ENCODE assay signal across 23 cellular contexts in the genomic region with DNA sequence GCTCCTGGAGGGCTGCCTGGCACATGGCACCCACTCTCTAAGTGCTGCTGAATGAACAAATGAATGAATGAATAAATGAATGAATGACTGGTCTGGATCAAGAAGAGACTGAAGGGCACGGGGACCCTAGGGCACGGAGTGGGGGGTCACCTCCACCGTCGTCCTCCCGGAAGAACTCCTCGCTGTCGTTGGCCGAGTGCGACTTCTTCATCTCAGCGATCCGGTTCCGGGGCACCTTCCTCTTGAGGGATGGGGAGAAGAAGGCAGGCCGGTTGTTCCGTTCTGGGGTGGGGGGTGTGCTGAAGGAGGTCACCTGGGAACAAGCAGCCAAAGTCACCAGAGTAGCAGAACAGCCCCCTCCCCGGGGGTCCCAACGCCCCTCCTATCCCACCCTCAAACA.
"Had no signal": no experiment of that assay in that cellular context is flagged by ENCODE, and none has a peak within 500 bp of the region (broad histone marks: within the 10 kb centered on the region; RNA-seq: fewer than 3 reads in every experiment).

No MANE protein-coding gene starts in this region.

- H3K36me3 Mint-ChIP-seq: natural killer cell treated with Interleukin-12 subunit alpha and Interleukin-12 subunit beta and Interleukin-15 and Interleukin-18, amount 100 ng/mL, for 72 hours had no signal

- H3K27ac ChIP-seq: foreskin keratinocyte, hepatocyte, left ventricle myocardium inferior, right lobe of liver, skin epidermis, thoracic aorta, upper lobe of right lung had no signal

- H3K4me1 Mint-ChIP-seq: activated CD4-positive, alpha-beta T cell treated with anti-CD3 and anti-CD28 coated beads, Interleukin-2, amount 10 ng/mL, durations not matched to agents 7 days and 5 days; activated CD8-positive, alpha-beta memory T cell treated with anti-CD3 and anti-CD28 coated beads, Interleukin-2, amount 10 ng/mL, durations not matched to agents 7 days and 5 days; activated naive CD4-positive, alpha-beta T cell treated with anti-CD3 and anti-CD28 coated beads, Interleukin-2, amount 50 U/mL, for 24 hours; immature natural killer cell had no signal

- H3K4me3 Mint-ChIP-seq: activated CD4-positive, alpha-beta T cell treated with anti-CD3 and anti-CD28 coated beads, Interleukin-2, amount 10 ng/mL, durations not matched to agents 7 days and 5 days; activated CD8-positive, alpha-beta memory T cell treated with anti-CD3 and anti-CD28 coated beads, Interleukin-2, amount 10 ng/mL, durations not matched to agents 7 days and 5 days; activated CD8-positive, alpha-beta T cell treated with anti-CD3 and anti-CD28 coated beads for 36 hours; activated naive CD4-positive, alpha-beta T cell treated with anti-CD3 and anti-CD28 coated beads, Interleukin-2, amount 50 U/mL, for 24 hours; brain; dendritic cell treated with granulocyte-macrophage colony-stimulating factor and Interleukin-4, amounts not matched to agents 40 ng/mL and 50 ng/mL, for 4 days; immature natural killer cell; natural killer cell treated with Interleukin-12 subunit alpha and Interleukin-12 subunit beta and Interleukin-15 and Interleukin-18, amount 100 ng/mL, for 72 hours had no signal

- DNase-seq: activated CD4-positive, alpha-beta T cell treated with anti-CD3 and anti-CD28 coated beads, Interleukin-2, amount 10 ng/mL, durations not matched to agents 7 days and 5 days; activated CD4-positive, CD25-positive, alpha-beta regulatory T cell treated with anti-CD3 and anti-CD28 coated beads, Interleukin-2, amount 50 U/mL, for 72 hours; activated CD8-positive, alpha-beta memory T cell treated with anti-CD3 and anti-CD28 coated beads, Interleukin-2, amount 10 ng/mL, durations not matched to agents 7 days and 5 days; activated CD8-positive, alpha-beta T cell treated with anti-CD3 and anti-CD28 coated beads for 36 hours; activated gamma-delta T cell treated with Interleukin-2 at 50 U/mL for 16 hours; activated T-cell treated with anti-CD3 and anti-CD28 coated beads for 4 hours; effector CD8-positive, alpha-beta T cell; foreskin keratinocyte; immature natural killer cell; kidney glomerular epithelial cell; left ventricle myocardium inferior; mammary epithelial cell; nucleus accumbens; stimulated activated naive CD4-positive, alpha-beta T cell; upper lobe of right lung had no signal

- H3K4me3 ChIP-seq: hepatocyte, left ventricle myocardium inferior, right lobe of liver, skin epidermis, thoracic aorta, upper lobe of right lung had no signal

- H3K27ac Mint-ChIP-seq: activated CD4-positive, alpha-beta T cell treated with anti-CD3 and anti-CD28 coated beads, Interleukin-2, amount 10 ng/mL, durations not matched to agents 7 days and 5 days; activated CD8-positive, alpha-beta memory T cell treated with anti-CD3 and anti-CD28 coated beads, Interleukin-2, amount 10 ng/mL, durations not matched to agents 7 days and 5 days; activated CD8-positive, alpha-beta T cell treated with anti-CD3 and anti-CD28 coated beads for 36 hours; activated naive CD4-positive, alpha-beta T cell treated with anti-CD3 and anti-CD28 coated beads, Interleukin-2, amount 50 U/mL, for 24 hours had no signal

- H3K79me2 ChIP-seq: hepatocyte had no signal

- H3K27me3 Mint-ChIP-seq: activated CD4-positive, alpha-beta T cell treated with anti-CD3 and anti-CD28 coated beads, Interleukin-2, amount 10 ng/mL, durations not matched to agents 7 days and 5 days; activated CD8-positive, alpha-beta memory T cell treated with anti-CD3 and anti-CD28 coated beads, Interleukin-2, amount 10 ng/mL, durations not matched to agents 7 days and 5 days; activated CD8-positive, alpha-beta T cell treated with anti-CD3 and anti-CD28 coated beads for 36 hours; activated naive CD4-positive, alpha-beta T cell treated with anti-CD3 and anti-CD28 coated beads, Interleukin-2, amount 50 U/mL, for 24 hours; dendritic cell treated with granulocyte-macrophage colony-stimulating factor and Interleukin-4, amounts not matched to agents 40 ng/mL and 50 ng/mL, for 4 days; natural killer cell treated with Interleukin-12 subunit alpha and Interleukin-12 subunit beta and Interleukin-15 and Interleukin-18, amount 100 ng/mL, for 72 hours had no signal

- H3K4me2 ChIP-seq: hepatocyte had no signal

- ATAC-seq: activated CD8-positive, alpha-beta memory T cell treated with anti-CD3 and anti-CD28 coated beads, Interleukin-2, amount 10 ng/mL, durations not matched to agents 7 days and 5 days; activated CD8-positive, alpha-beta T cell treated with anti-CD3 and anti-CD28 coated beads for 36 hours; foreskin keratinocyte; natural killer cell treated with Interleukin-12 subunit alpha and Interleukin-12 subunit beta and Interleukin-15 and Interleukin-18, amount 100 ng/mL, for 72 hours; right lobe of liver; upper lobe of right lung had no signal

- H3K27me3 ChIP-seq: foreskin keratinocyte, hepatocyte, right lobe of liver, upper lobe of right lung had no signal

- H2AFZ ChIP-seq: hepatocyte had no signal

- H3K9me3 ChIP-seq: left ventricle myocardium inferior, right lobe of liver, thoracic aorta, upper lobe of right lung had no signal

- H3K9me3 Mint-ChIP-seq: activated CD4-positive, alpha-beta T cell treated with anti-CD3 and anti-CD28 coated beads, Interleukin-2, amount 10 ng/mL, durations not matched to agents 7 days and 5 days; activated CD8-positive, alpha-beta T cell treated with anti-CD3 and anti-CD28 coated beads for 36 hours; activated naive CD4-positive, alpha-beta T cell treated with anti-CD3 and anti-CD28 coated beads, Interleukin-2, amount 50 U/mL, for 24 hours; brain; dendritic cell treated with granulocyte-macrophage colony-stimulating factor and Interleukin-4, amounts not matched to agents 40 ng/mL and 50 ng/mL, for 4 days; immature natural killer cell; natural killer cell treated with Interleukin-12 subunit alpha and Interleukin-12 subunit beta and Interleukin-15 and Interleukin-18, amount 100 ng/mL, for 72 hours had no signal

- H3K4me1 ChIP-seq: foreskin keratinocyte, left ventricle myocardium inferior, right lobe of liver, upper lobe of right lung had no signal
